Comparison of ENCODE assay signal across 24 cellular contexts in genomic region chr6:22129751-22130150, GRCh38.
DNase-seq lines count a peak whose midpoint lies in the region; ATAC-seq, FAIRE-seq and TF ChIP-seq lines count a peak whose summit lies in the region.
"Had no signal": no experiment of that assay in that cellular context is flagged by ENCODE, and none has a peak within 500 bp of the region (broad histone marks: within the 10 kb centered on the region; RNA-seq: fewer than 3 reads in every experiment).

No MANE protein-coding gene starts in this region.

- POLR2A ChIA-PET in WTC11 (lab: Charles Lee) = no interaction called here

- DNase-seq in GM23338 (ENCODE audit: low spot score) (no peak), WTC11 (ENCODE audit: low spot score) (no peak), fibroblast of villous mesenchyme (ENCODE audit: low read depth) (peak; percentile 65), left ventricle myocardium inferior (no peak)
- DNase-seq: AML-193; Caco-2; Calu3; CD4-positive, alpha-beta T cell; CD8-positive, alpha-beta T cell; DMS79 treated with DMSO at 0.1 percent for 48 hours; GF-D8 had no signal

- no peak overlapping the region for H2AFZ ChIP-seq in GM23338

- H3K27ac Mint-ChIP-seq in GM23338 (0 out of 2 replicates have a peak overlapping the region, but pooled peaks have one; percentile 6), WTC11 (peak overlapping the region; percentile 73)
- H3K27ac Mint-ChIP-seq: B cell; CD4-positive, alpha-beta T cell; CD8-positive, alpha-beta T cell had no signal

- ATAC-seq in GM23338 = no peak
- no peak for ATAC-seq in WTC11
- no peak for ATAC-seq in GM18909 (IDR thresholded peaks at IDR 0.05; ENCODE audit: poor library complexity, unreplicated experiment)
- ATAC-seq in HG02588 (IDR thresholded peaks at IDR 0.05; ENCODE audit: unreplicated experiment) = no peak
- ATAC-seq: A549; CD8-positive, alpha-beta T cell had no signal

- H3K36me3 Mint-ChIP-seq in GM23338 (ENCODE audit: low read depth) = peaks cover 66% of the 10 kb centered on the region
- peaks cover 66% of the 10 kb centered on the region for H3K36me3 Mint-ChIP-seq in WTC11
- H3K36me3 Mint-ChIP-seq: CD8-positive, alpha-beta T cell had no signal

- H3K9me3 ChIP-seq in left ventricle myocardium inferior (replicated peaks) = peaks cover 18% of the 10 kb centered on the region

- intact Hi-C loops in left ventricle myocardium inferior (cut with micrococcal nuclease) = no loop called here

- H3K36me3 ChIP-seq in GM23338 (ENCODE audit: insufficient read depth) (peaks cover 7% of the 10 kb centered on the region; the same call in 1 of the 2 replicates), left ventricle myocardium inferior (no peaks in the 10 kb centered on the region)

- H3K4me2 ChIP-seq in GM23338 = peak overlapping the region; percentile 30
- H3K4me2 ChIP-seq: A549; BLaER1 treated with 17β-estradiol and CSF1 and Interleukin-3, amounts not matched to agents 10 nM and 100 nM had no signal

- H3K27me3 ChIP-seq in GM23338 (ENCODE audit: insufficient read depth) = no peaks in the 10 kb centered on the region
- H3K27me3 ChIP-seq in left ventricle myocardium inferior (ENCODE audit: low read depth) = no peaks in the 10 kb centered on the region
- H3K27me3 ChIP-seq: BLaER1 treated with 17β-estradiol and CSF1 and Interleukin-3, amounts not matched to agents 10 nM and 100 nM had no signal

- CTCF ChIA-PET in WTC11 (lab: Charles Lee) = no interaction called here

- peaks cover 6% of the 10 kb centered on the region for H3K79me2 ChIP-seq in GM23338 (replicated peaks; ENCODE audit: insufficient read depth)

- H3K4me3 Mint-ChIP-seq in GM23338 = no peak overlapping the region
- H3K4me3 Mint-ChIP-seq in WTC11 = no peak overlapping the region
- H3K4me3 Mint-ChIP-seq: B cell; CD4-positive, alpha-beta T cell; CD8-positive, alpha-beta T cell had no signal

- H3K4me1 Mint-ChIP-seq in GM23338 = peaks cover 28% of the 10 kb centered on the region
- H3K4me1 Mint-ChIP-seq in WTC11 = peaks cover 39% of the 10 kb centered on the region
- H3K4me1 Mint-ChIP-seq: B cell had no signal

- H3K4me1 ChIP-seq in GM23338 (ENCODE audit: insufficient read depth) (peaks cover 28% of the 10 kb centered on the region), left ventricle myocardium inferior (no peaks in the 10 kb centered on the region)
- H3K4me1 ChIP-seq: A549; BLaER1 treated with 17β-estradiol and CSF1 and Interleukin-3, amounts not matched to agents 10 nM and 100 nM; Caco-2 had no signal

- no peaks in the 10 kb centered on the region for H3F3A ChIP-seq in GM23338 (replicated peaks; ENCODE audit: low read depth)

- H3K27me3 Mint-ChIP-seq in GM23338 (ENCODE audit: insufficient read depth, low read depth, poor library complexity) (no peaks in the 10 kb centered on the region), WTC11 (ENCODE audit: low read depth) (no peaks in the 10 kb centered on the region)
- H3K27me3 Mint-ChIP-seq: B cell; CD4-positive, alpha-beta T cell had no signal

- no peak overlapping the region for H3K4me3 ChIP-seq in GM23338
- H3K4me3 ChIP-seq in fibroblast of villous mesenchyme (ENCODE audit: low read depth, low read length) = no peak overlapping the region
- H3K4me3 ChIP-seq in left ventricle myocardium inferior = no peak overlapping the region
- H3K4me3 ChIP-seq: A549; BLaER1 treated with 17β-estradiol and CSF1 and Interleukin-3, amounts not matched to agents 10 nM and 100 nM had no signal

- no peak for TF ChIP-seq CTCF in GM23338 (conservative IDR thresholded peaks at IDR 0.05; ENCODE audit: low read depth in 2 of 2)
- TF ChIP-seq CTCF in WTC11 (IDR thresholded peaks at IDR 0.05) = no peak
- no peak for TF ChIP-seq CTCF in fibroblast of villous mesenchyme (IDR thresholded peaks at IDR 0.05; ENCODE audit: insufficient read depth, low read depth, low read length)
- TF ChIP-seq CTCF in left ventricle myocardium inferior (IDR thresholded peaks at IDR 0.05; ENCODE audit: borderline replicate concordance) = no peak

- H3K27ac ChIP-seq in GM23338 (ENCODE audit: low read depth) (no peak overlapping the region), left ventricle myocardium inferior (replicated peaks) (no peak overlapping the region)
- H3K27ac ChIP-seq: 22Rv1; A549; BLaER1 treated with 17β-estradiol and CSF1 and Interleukin-3, amounts not matched to agents 10 nM and 100 nM; C4-2B had no signal

- H3K9me3 Mint-ChIP-seq in GM23338 (peaks cover 22% of the 10 kb centered on the region; the same call in 2 of the 3 replicates), WTC11 (peaks cover 58% of the 10 kb centered on the region)

- no peaks in the 10 kb centered on the region; the same call in 1 of the 2 replicates for H3K9me2 ChIP-seq in GM23338 (ENCODE audit: insufficient read depth)

- no peaks in the 10 kb centered on the region for H4K20me1 ChIP-seq in GM23338 (replicated peaks; ENCODE audit: insufficient read depth)
- H4K20me1 ChIP-seq: BLaER1 treated with 17β-estradiol and CSF1 and Interleukin-3, amounts not matched to agents 10 nM and 100 nM had no signal

- peak; percentile 80 for FAIRE-seq in endometrium (lab: Jason Lieb, UNC)
- FAIRE-seq: A549, D721Med, G401.6, GM12892, GM18507, GM19239 had no signal

TF ChIP-seq in GM23338, 12 proteins besides CTCF, POLR2A, EP300 and RAD21 (continues in another document):
- TF ChIP-seq ZNF114 (CRISPR knock-in tag; IDR thresholded peaks at IDR 0.05) (no peak), CREB1 (CRISPR knock-in tag; IDR thresholded peaks at IDR 0.05; ENCODE audit: low read depth) (no peak)

TF ChIP-seq in WTC11, 78 proteins besides CTCF, POLR2A, EP300 and RAD21:
- TF ChIP-seq, protein P1, sequence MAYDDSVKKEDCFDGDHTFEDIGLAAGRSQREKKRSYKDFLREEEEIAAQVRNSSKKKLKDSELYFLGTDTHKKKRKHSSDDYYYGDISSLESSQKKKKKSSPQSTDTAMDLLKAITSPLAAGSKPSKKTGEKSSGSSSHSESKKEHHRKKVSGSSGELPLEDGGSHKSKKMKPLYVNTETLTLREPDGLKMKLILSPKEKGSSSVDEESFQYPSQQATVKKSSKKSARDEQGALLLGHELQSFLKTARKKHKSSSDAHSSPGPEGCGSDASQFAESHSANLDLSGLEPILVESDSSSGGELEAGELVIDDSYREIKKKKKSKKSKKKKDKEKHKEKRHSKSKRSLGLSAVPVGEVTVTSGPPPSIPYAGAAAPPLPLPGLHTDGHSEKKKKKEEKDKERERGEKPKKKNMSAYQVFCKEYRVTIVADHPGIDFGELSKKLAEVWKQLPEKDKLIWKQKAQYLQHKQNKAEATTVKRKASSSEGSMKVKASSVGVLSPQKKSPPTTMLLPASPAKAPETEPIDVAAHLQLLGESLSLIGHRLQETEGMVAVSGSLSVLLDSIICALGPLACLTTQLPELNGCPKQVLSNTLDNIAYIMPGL (CRISPR knock-in tag; IDR thresholded peaks at IDR 0.05) = no peak
- TF ChIP-seq ESRRA (CRISPR knock-in tag; IDR thresholded peaks at IDR 0.05; ENCODE audit: borderline replicate concordance) (no peak), PRDM15 (CRISPR knock-in tag; IDR thresholded peaks at IDR 0.05) (no peak), TP53 (CRISPR knock-in tag; IDR thresholded peaks at IDR 0.05) (no peak)
